ENCODE assay signal across 10 cellular contexts in the genomic region with DNA sequence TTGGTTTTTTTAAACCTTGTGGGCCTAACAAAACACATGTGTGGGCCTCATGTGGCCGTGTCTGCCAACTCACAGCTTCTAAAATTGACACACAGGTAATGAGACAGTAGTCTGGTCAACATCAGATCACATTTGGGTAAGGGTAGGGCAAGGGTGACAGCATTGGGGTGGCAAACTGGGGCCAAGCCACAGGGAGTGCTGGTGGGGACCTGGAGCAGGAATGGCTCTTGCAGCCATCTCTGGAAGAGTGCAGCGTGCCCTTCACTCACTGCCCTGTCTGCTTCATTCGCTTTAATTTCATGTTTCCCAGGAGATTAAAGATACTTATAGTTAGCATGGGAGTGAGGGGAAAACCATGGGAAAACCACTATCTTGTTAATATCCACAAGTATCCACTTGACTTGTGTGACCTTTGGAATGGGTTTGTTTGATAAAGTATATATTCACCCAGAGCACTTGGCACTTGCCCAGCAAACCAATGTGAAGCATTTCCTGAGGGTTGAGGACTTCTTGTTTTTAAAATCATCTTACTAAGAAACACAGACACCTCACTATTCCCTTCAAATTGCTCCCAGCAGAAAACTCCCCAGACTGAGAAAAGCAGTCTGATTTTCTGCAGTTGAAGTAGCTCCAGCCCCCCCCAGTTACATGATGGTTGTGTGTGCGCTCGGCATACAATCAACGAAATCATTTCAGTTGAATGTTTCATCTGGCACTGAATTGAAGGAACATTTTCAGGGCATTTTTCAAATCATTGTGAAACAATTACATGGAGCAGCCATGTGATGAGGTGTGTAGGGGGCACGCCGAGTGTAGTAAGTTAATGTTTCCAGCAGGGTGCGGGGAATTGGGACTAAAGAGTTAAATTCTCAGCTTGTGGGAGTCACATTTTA.
A peak's percentile ranks its signal among the peaks of the same experiment; 100 is the strongest.
DNase-seq lines count a peak whose midpoint lies in the region; ATAC-seq and TF ChIP-seq lines count a peak whose summit lies in the region.
"Had no signal": no experiment of that assay in that cellular context is flagged by ENCODE, and none has a peak within 500 bp of the region (broad histone marks: within the 10 kb centered on the region; RNA-seq: fewer than 3 reads in every experiment).

No MANE protein-coding gene starts in this region.

- DNase-seq in COLO829 (ENCODE audit: low spot score): peak; percentile 48
- peak; percentile 42 for DNase-seq in SK-N-MC (ENCODE audit: low read depth, low spot score)
- DNase-seq in fibroblast of the conjunctiva (ENCODE audit: low read depth): peak; percentile 39
- no peak for DNase-seq in osteocyte (ENCODE audit: extremely low spot score, unreplicated experiment)
- DNase-seq in NCI-H446 treated with DMSO at 0.1 percent for 48 hours (lab: John Stamatoyannopoulos, UW): no peak
- no peak for DNase-seq in activated T-cell treated with anti-CD3 and anti-CD28 coated beads for 4 hours
- no peak for DNase-seq in amniotic stem cell (lab: John Stamatoyannopoulos, UW)
- DNase-seq: activated naive CD8-positive, alpha-beta T cell treated with anti-CD3 and anti-CD28 coated beads, Interleukin-2, amount 10 ng/mL, durations not matched to agents 7 days and 5 days; T-helper 2 cell had no signal

- H3K27ac Mint-ChIP-seq in osteocyte (ENCODE audit: unreplicated experiment): peak overlapping the region; percentile 32
- H3K27ac Mint-ChIP-seq: activated naive CD8-positive, alpha-beta T cell treated with anti-CD3 and anti-CD28 coated beads, Interleukin-2, amount 10 ng/mL, durations not matched to agents 7 days and 5 days had no signal

- H3K27ac ChIP-seq in SK-N-MC: 0 out of 2 replicates have a peak overlapping the region, but pooled peaks have one; percentile 32

- peaks cover 49% of the 10 kb centered on the region for H3K36me3 Mint-ChIP-seq in osteocyte (ENCODE audit: unreplicated experiment)

- H3K4me3 Mint-ChIP-seq in osteocyte (ENCODE audit: unreplicated experiment): no peak overlapping the region
- H3K4me3 Mint-ChIP-seq: activated naive CD8-positive, alpha-beta T cell treated with anti-CD3 and anti-CD28 coated beads, Interleukin-2, amount 10 ng/mL, durations not matched to agents 7 days and 5 days had no signal

- H3K9me3 Mint-ChIP-seq in osteocyte (ENCODE audit: unreplicated experiment): peaks cover 8% of the 10 kb centered on the region

- H3K9me3 ChIP-seq in SK-N-MC (ENCODE audit: low read depth, low read length): no peaks in the 10 kb centered on the region

- no peak for ATAC-seq in HG03457 (IDR thresholded peaks at IDR 0.05; ENCODE audit: unreplicated experiment)

- H3K36me3 ChIP-seq in SK-N-MC (ENCODE audit: insufficient read depth, low read length): peaks cover 27% of the 10 kb centered on the region; the same call in 1 of the 2 replicates

- H3K27me3 Mint-ChIP-seq in osteocyte (ENCODE audit: unreplicated experiment): no peaks in the 10 kb centered on the region
- H3K27me3 Mint-ChIP-seq: activated naive CD8-positive, alpha-beta T cell treated with anti-CD3 and anti-CD28 coated beads, Interleukin-2, amount 10 ng/mL, durations not matched to agents 7 days and 5 days had no signal

- peak; percentile 17 for TF ChIP-seq CTCF in osteocyte (IDR thresholded peaks at IDR 0.05)

- H3K4me1 Mint-ChIP-seq in osteocyte (ENCODE audit: unreplicated experiment): peaks cover 30% of the 10 kb centered on the region

- H3K4me3 ChIP-seq in SK-N-MC: 0 out of 2 replicates have a peak overlapping the region, but pooled peaks have one; percentile 19

- H3K9ac ChIP-seq in SK-N-MC (ENCODE audit: insufficient read length): peak overlapping the region; percentile 40

Comparison
In these comparisons a context has a peak if more than half of its experiments do, and no peak if none do; other contexts are left out.
1. DNase-seq: peak in COLO829 (single experiment), SK-N-MC (single experiment) and fibroblast of the conjunctiva (single experiment); none in osteocyte (single experiment), NCI-H446 treated with DMSO at 0.1 percent for 48 hours (single experiment), activated T-cell treated with anti-CD3 and anti-CD28 coated beads for 4 hours (single experiment) and amniotic stem cell (single experiment).